ENCODE assay signal across 13 cellular contexts in genomic region chr15:36903922-36904479, GRCh38.
DNase-seq lines count a peak whose midpoint lies in the region; ATAC-seq, FAIRE-seq and TF ChIP-seq lines count a peak whose summit lies in the region.
"Had no signal": no experiment of that assay in that cellular context is flagged by ENCODE, and none has a peak within 500 bp of the region (broad histone marks: within the 10 kb centered on the region; RNA-seq: fewer than 3 reads in every experiment).

No MANE protein-coding gene starts in this region.

- H3K9ac ChIP-seq in SK-N-SH = no peak overlapping the region

- ATAC-seq in SK-N-SH treated with all-trans-retinoic acid at 6 μM for 48 hours (peak; percentile 20; the same call in 2 of the 3 replicates), Panc1 (no peak), foreskin keratinocyte (peak; percentile 83)
- ATAC-seq: activated T-cell treated with anti-CD3 and anti-CD28 coated beads, Interleukin-2, amount 50 U/mL, for 4 hours had no signal

- no peak overlapping the region for H3K4me2 ChIP-seq in SK-N-SH

- H3K27me3 ChIP-seq in SK-N-SH (ENCODE audit: insufficient read depth) (no peaks in the 10 kb centered on the region), Panc1 (ENCODE audit: control insufficient read depth, insufficient read depth, low read length) (no peaks in the 10 kb centered on the region), foreskin keratinocyte (no peaks in the 10 kb centered on the region), small intestine (ENCODE audit: control insufficient read depth in 2 of 2, insufficient read depth in 2 of 2, low read length in 2 of 2) (no peaks in the 10 kb centered on the region), MG63 (no peaks in the 10 kb centered on the region)

- peaks cover 79% of the 10 kb centered on the region for H4K20me1 ChIP-seq in SK-N-SH (ENCODE audit: insufficient read depth)

- DNase-seq in SK-N-SH (no peak), Panc1 (ENCODE audit: low read depth, low spot score) (no peak), foreskin keratinocyte (peak; percentile 77 to 89), small intestine (peak; percentile 88), DMS153 treated with DMSO at 0.1 percent for 48 hours (lab: John Stamatoyannopoulos, UW; ENCODE audit: unreplicated experiment) (no peak), MG63 (no peak)
- DNase-seq in effector CD8-positive, alpha-beta T cell (lab: John Stamatoyannopoulos, UW) = no peak
- DNase-seq: activated CD4-positive, alpha-beta T cell treated with anti-CD3 and anti-CD28 coated beads, Interleukin-2, amount 10 ng/mL, durations not matched to agents 24 days and 14 days; activated T-cell treated with anti-CD3 and anti-CD28 coated beads, Interleukin-2, amount 50 U/mL, for 4 hours; MV-4-11 had no signal

- H3K79me2 ChIP-seq in SK-N-SH (ENCODE audit: insufficient read depth) = peaks cover 86% of the 10 kb centered on the region

- H3K9me2 ChIP-seq in SK-N-SH = no peaks in the 10 kb centered on the region

- TF ChIP-seq EP300 in SK-N-SH (IDR thresholded peaks at IDR 0.05; ENCODE audit: borderline replicate concordance in 1 of 2, low read depth in 1 of 2, low read length in 1 of 2) = no peak

- H3K9me3 ChIP-seq in SK-N-SH (no peaks in the 10 kb centered on the region), Panc1 (ENCODE audit: control insufficient read depth, insufficient read depth, low read depth, low read length) (no peaks in the 10 kb centered on the region), small intestine (ENCODE audit: control insufficient read depth, low read depth) (no peaks in the 10 kb centered on the region), MG63 (no peaks in the 10 kb centered on the region)

- no peak for TF ChIP-seq RAD21 in SK-N-SH (IDR thresholded peaks at IDR 0.05; ENCODE audit: low read length)

- WGBS in SK-N-SH (ENCODE audit: low lambda C conversion rate) = 82% methylated on average over 5 of the region's 5 CpGs
- 12 to 47% (median 24%) methylated on average over 5 of the region's 5 CpGs for WGBS in small intestine, 3 donors

- H3K36me3 ChIP-seq in SK-N-SH (replicated peaks in 1 of 2; ENCODE audit: control insufficient read depth in 1 of 2, insufficient read depth in 2 of 2, low read length in 1 of 2) = peaks cover 42 to 65% of the 10 kb centered on the region in 2 experiments
- H3K36me3 ChIP-seq in Panc1 (ENCODE audit: control insufficient read depth, insufficient read depth, low read length) = no peaks in the 10 kb centered on the region
- H3K36me3 ChIP-seq in small intestine (ENCODE audit: control insufficient read depth in 2 of 2, insufficient read depth in 2 of 2, low read length in 2 of 2) = no peaks in the 10 kb centered on the region
- no peaks in the 10 kb centered on the region for H3K36me3 ChIP-seq in MG63

- POLR2A ChIA-PET in SK-N-SH (lab: Yijun Ruan, JAX) = no interaction called here
- POLR2A ChIA-PET in Panc1 (lab: Charles Lee) = interaction anchor here (0.6 kb wide), 1 partner anchor 50 kb away, joined by 3 read pairs; no protein-coding TSS in a partner anchor

- TF ChIP-seq CTCF in SK-N-SH (IDR thresholded peaks at IDR 0.05) = no peak
- no peak for TF ChIP-seq CTCF in Panc1 (IDR thresholded peaks at IDR 0.05)
- no peak for TF ChIP-seq CTCF in foreskin keratinocyte (conservative IDR thresholded peaks at IDR 0.05)

- no peak overlapping the region for H2AFZ ChIP-seq in SK-N-SH (ENCODE audit: low read depth)

- FAIRE-seq in small intestine (lab: Jason Lieb, UNC) = no peak
- FAIRE-seq: D721Med, HTR-8/SVneo had no signal

- intact Hi-C loops in Panc1 (cut with micrococcal nuclease; ENCODE audit: unreplicated experiment) = no loop called here

- in situ Hi-C loops in Panc1 (cut with HindIII; ENCODE audit: low pct_unique_long_range_greater_than_20kb, low sequenced_read_pairs) = loop anchor here (25.0 kb wide), 1 partner anchor 208 kb away; the partner anchor contains the start of gene MEIS2

- H3K4me3 ChIP-seq in SK-N-SH (ENCODE audit: low read depth in 2 of 2, low read length in 1 of 2) = no peak overlapping the region
- H3K4me3 ChIP-seq in Panc1 (ENCODE audit: low read depth in 2 of 2, low read length in 2 of 2) = no peak overlapping the region
- peak overlapping the region in 1 of 2 donors; percentile 28 for H3K4me3 ChIP-seq in small intestine (ENCODE audit: low read depth in 1 of 2, low read length in 2 of 2)
- H3K4me3 ChIP-seq in MG63 = no peak overlapping the region

- peak overlapping the region in 1 of 2 experiments; percentile 60; a peak in 3 of 4 replicates for H3K27ac ChIP-seq in SK-N-SH (ENCODE audit: low read depth in 2 of 2, low read length in 1 of 2)
- H3K27ac ChIP-seq in Panc1 (ENCODE audit: low read length) = peak overlapping the region; percentile 41; the same call in 1 of the 2 replicates
- no peak overlapping the region for H3K27ac ChIP-seq in foreskin keratinocyte
- H3K27ac ChIP-seq in small intestine (ENCODE audit: low read depth in 1 of 2, low read length in 1 of 2) = peak overlapping the region in 1 of 2 donors; percentile 8

- BruUV-seq in Panc1 (replicated peaks; lab: Mats Ljungman, UMichigan) = no TSS peak

- CTCF ChIA-PET in SK-N-SH (lab: Yijun Ruan, JAX) (interaction anchor here (0.6 to 0.8 kb wide), 2 partner anchors 20 to 975 kb away, joined by 3 read pairs; no protein-coding TSS in a partner anchor), Panc1 (lab: Charles Lee) (no interaction called here)

- H3F3A ChIP-seq in SK-N-SH (replicated peaks; ENCODE audit: insufficient read depth) = peaks cover 8% of the 10 kb centered on the region

- H3K4me1 ChIP-seq in SK-N-SH (ENCODE audit: control insufficient read depth in 1 of 2, insufficient read depth in 2 of 2, low read depth in 1 of 2, low read length in 1 of 2) = peaks cover 15 to 47% of the 10 kb centered on the region in 2 experiments
- peaks cover 6% of the 10 kb centered on the region; the same call in 1 of the 2 replicates for H3K4me1 ChIP-seq in Panc1 (ENCODE audit: control insufficient read depth, insufficient read depth, low read length)
- peaks cover 16% of the 10 kb centered on the region for H3K4me1 ChIP-seq in foreskin keratinocyte
- peaks cover 0 to 4% of the 10 kb centered on the region in 2 donors for H3K4me1 ChIP-seq in small intestine (ENCODE audit: control insufficient read depth in 2 of 2, insufficient read depth in 1 of 2, low read depth in 1 of 2, low read length in 1 of 2)

TF ChIP-seq in SK-N-SH treated with all-trans-retinoic acid at 6 μM for 48 hours, 23 proteins besides CTCF, POLR2A, EP300 and RAD21 (continues in another document):
- TF ChIP-seq RARB (CRISPR knock-in tag; IDR thresholded peaks at IDR 0.05) (no peak), CSDC2 (CRISPR knock-in tag; IDR thresholded peaks at IDR 0.05) (no peak), CREB5 (CRISPR knock-in tag; IDR thresholded peaks at IDR 0.05; ENCODE audit: low read depth) (no peak), ZC3H10 (CRISPR knock-in tag; IDR thresholded peaks at IDR 0.05) (no peak)
- TF ChIP-seq, protein P1, sequence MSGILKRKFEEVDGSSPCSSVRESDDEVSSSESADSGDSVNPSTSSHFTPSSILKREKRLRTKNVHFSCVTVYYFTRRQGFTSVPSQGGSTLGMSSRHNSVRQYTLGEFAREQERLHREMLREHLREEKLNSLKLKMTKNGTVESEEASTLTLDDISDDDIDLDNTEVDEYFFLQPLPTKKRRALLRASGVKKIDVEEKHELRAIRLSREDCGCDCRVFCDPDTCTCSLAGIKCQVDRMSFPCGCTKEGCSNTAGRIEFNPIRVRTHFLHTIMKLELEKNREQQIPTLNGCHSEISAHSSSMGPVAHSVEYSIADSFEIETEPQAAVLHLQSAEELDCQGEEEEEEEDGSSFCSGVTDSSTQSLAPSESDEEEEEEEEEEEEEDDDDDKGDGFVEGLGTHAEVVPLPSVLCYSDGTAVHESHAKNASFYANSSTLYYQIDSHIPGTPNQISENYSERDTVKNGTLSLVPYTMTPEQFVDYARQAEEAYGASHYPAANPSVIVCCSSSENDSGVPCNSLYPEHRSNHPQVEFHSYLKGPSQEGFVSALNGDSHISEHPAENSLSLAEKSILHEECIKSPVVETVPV (CRISPR knock-in tag; IDR thresholded peaks at IDR 0.05) = no peak

TF ChIP-seq in SK-N-SH, 30 proteins besides CTCF, POLR2A, EP300 and RAD21 (continues in another document):
- TF ChIP-seq RCOR1 (IDR thresholded peaks at IDR 0.05; ENCODE audit: low read length) = no peak
- TF ChIP-seq RFX5 (IDR thresholded peaks at IDR 0.05; ENCODE audit: low read length) = no peak
- TF ChIP-seq YY1 (IDR thresholded peaks at IDR 0.05; ENCODE audit: low read depth) = no peak
- no peak for TF ChIP-seq TAF1 (IDR thresholded peaks at IDR 0.05; ENCODE audit: borderline replicate concordance, low read depth, low read length)
- no peak for TF ChIP-seq FOSL2 (IDR thresholded peaks at IDR 0.05; ENCODE audit: borderline replicate concordance, low read depth)
- no peak for TF ChIP-seq POLR2AphosphoS5 (IDR thresholded peaks at IDR 0.05; ENCODE audit: low read depth, low read length)
- TF ChIP-seq GATA2 (CRISPR knock-in tag; IDR thresholded peaks at IDR 0.05) = no peak
- no peak for TF ChIP-seq RXRA (IDR thresholded peaks at IDR 0.05; ENCODE audit: borderline replicate concordance, low read depth)
- no peak for TF ChIP-seq USF1 (IDR thresholded peaks at IDR 0.05; ENCODE audit: borderline replicate concordance, low read depth)
- TF ChIP-seq SMC3 (IDR thresholded peaks at IDR 0.05; ENCODE audit: low read depth, low read length) = no peak
- no peak for TF ChIP-seq JUND (IDR thresholded peaks at IDR 0.05)
- no peak for TF ChIP-seq TCF12 (IDR thresholded peaks at IDR 0.05)
- TF ChIP-seq, protein P2, sequence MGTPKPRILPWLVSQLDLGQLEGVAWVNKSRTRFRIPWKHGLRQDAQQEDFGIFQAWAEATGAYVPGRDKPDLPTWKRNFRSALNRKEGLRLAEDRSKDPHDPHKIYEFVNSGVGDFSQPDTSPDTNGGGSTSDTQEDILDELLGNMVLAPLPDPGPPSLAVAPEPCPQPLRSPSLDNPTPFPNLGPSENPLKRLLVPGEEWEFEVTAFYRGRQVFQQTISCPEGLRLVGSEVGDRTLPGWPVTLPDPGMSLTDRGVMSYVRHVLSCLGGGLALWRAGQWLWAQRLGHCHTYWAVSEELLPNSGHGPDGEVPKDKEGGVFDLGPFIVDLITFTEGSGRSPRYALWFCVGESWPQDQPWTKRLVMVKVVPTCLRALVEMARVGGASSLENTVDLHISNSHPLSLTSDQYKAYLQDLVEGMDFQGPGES (IDR thresholded peaks at IDR 0.05; ENCODE audit: low read depth, low read length) = no peak
- TF ChIP-seq TEAD4 (IDR thresholded peaks at IDR 0.05; ENCODE audit: borderline replicate concordance, insufficient read depth) = no peak

Comparison
In these comparisons a context has a peak if more than half of its experiments do, and no peak if none do; other contexts are left out.
1. DNase-seq: peak in foreskin keratinocyte (2 of 2) and small intestine (single experiment); none in SK-N-SH (single experiment), Panc1 (single experiment), DMS153 treated with DMSO at 0.1 percent for 48 hours (single experiment), MG63 (single experiment) and effector CD8-positive, alpha-beta T cell (single experiment).